ENCODE assay signal across 23 cellular contexts in the genomic region with DNA sequence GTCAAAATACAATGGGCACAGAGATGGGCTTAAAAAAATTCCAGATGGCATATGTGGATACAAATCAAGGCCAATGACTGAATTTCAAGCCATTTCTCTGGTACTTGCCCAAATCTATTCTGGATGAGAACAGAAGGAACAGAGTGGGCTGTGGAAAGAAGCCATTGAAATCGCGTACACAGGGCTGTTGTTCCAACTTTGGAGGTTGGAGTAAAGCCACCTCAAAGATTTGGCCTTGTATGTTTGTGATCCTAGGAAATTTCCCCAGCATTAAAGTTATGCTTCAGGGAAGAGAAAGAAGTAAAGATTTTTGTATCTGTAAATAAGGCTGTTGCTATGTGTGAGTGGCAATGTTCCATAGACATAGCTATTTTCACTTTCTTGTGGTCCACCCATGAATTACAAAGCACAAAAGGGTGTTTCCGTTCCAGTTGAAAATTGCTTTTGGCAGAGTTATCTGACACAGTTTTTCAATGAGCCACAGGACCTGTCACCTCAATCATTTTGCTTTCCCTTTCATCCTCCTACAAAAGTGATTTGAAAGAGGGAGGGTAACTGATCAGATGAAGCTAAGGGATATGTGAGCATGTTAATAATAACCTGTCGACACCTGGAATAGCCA.
DNase-seq lines count a peak whose midpoint lies in the region; TF ChIP-seq lines count a peak whose summit lies in the region.
"Had no signal": no experiment of that assay in that cellular context is flagged by ENCODE, and none has a peak within 500 bp of the region (broad histone marks: within the 10 kb centered on the region; RNA-seq: fewer than 3 reads in every experiment).

No MANE protein-coding gene starts in this region.

- no peak overlapping the region for H3K4me3 ChIP-seq in breast epithelium
- H3K4me3 ChIP-seq in mammary epithelial cell (replicated peaks in 1 of 3; ENCODE audit: insufficient read depth in 1 of 3, low read depth in 2 of 3, low read length in 3 of 3): no peak overlapping the region
- H3K4me3 ChIP-seq in MG63: no peak overlapping the region
- H3K4me3 ChIP-seq in effector memory CD4-positive, alpha-beta T cell (ENCODE audit: insufficient read depth, low read depth, low read length, poor library complexity, severe bottlenecking): no peak overlapping the region

- peaks cover 4% of the 10 kb centered on the region for H3K36me3 Mint-ChIP-seq in endothelial cell (ENCODE audit: low read depth, unreplicated experiment)
- H3K36me3 Mint-ChIP-seq: CD8-positive, alpha-beta memory T cell had no signal

- no peak overlapping the region for H3K27ac Mint-ChIP-seq in endothelial cell (ENCODE audit: unreplicated experiment)
- H3K27ac Mint-ChIP-seq: CD8-positive, alpha-beta memory T cell had no signal

- in situ Hi-C loops in mammary epithelial cell (cut with MboI; ENCODE audit: low sequenced_read_pairs in 2 of 2): no loop called here

- TF ChIP-seq POLR2A in breast epithelium (IDR thresholded peaks at IDR 0.05): no peak

- H3K27ac ChIP-seq in breast epithelium (peak overlapping the region; percentile 63 to 68), mammary epithelial cell (ENCODE audit: insufficient read depth, low read depth, low read length) (no peak overlapping the region)
- no peak overlapping the region for H3K27ac ChIP-seq in effector memory CD4-positive, alpha-beta T cell (ENCODE audit: insufficient read depth, low read length, poor library complexity, severe bottlenecking)
- H3K27ac ChIP-seq: 22Rv1, C4-2B had no signal

- no peak overlapping the region for H3K4me2 ChIP-seq in mammary epithelial cell (ENCODE audit: insufficient read depth, low read depth, low read length)
- H3K4me2 ChIP-seq: SK-N-SH had no signal

- TF ChIP-seq CTCF in breast epithelium (IDR thresholded peaks at IDR 0.05): no peak
- TF ChIP-seq CTCF in mammary epithelial cell (conservative IDR thresholded peaks at IDR 0.05 in 1 of 2, IDR thresholded peaks at IDR 0.05 in 1 of 2; ENCODE audit: extremely low read depth in 1 of 2, insufficient read depth in 1 of 2, low read depth in 1 of 2, low read length in 2 of 2): no peak
- no peak for TF ChIP-seq CTCF in endothelial cell (IDR thresholded peaks at IDR 0.05; ENCODE audit: unreplicated experiment)

- DNase-seq in breast epithelium (ENCODE audit: low spot score in 2 of 2) (peak in 1 of 2 donors; percentile 20), mammary epithelial cell (no peak), fibroblast of gingiva (ENCODE audit: low read depth) (peak; percentile 41), middle frontal gyrus (ENCODE audit: extremely low spot score, low spot score) (peak; percentile 49), MG63 (no peak), endothelial cell (ENCODE audit: low spot score) (no peak)
- DNase-seq in effector memory CD4-positive, alpha-beta T cell: no peak
- DNase-seq in NK-92 treated with Interleukin-12 subunit alpha and Interleukin-12 subunit beta, amount 100 ng/mL, for 24 hours (lab: John Stamatoyannopoulos, UW): no peak
- DNase-seq: AML-193; Calu3; CD8-positive, alpha-beta memory T cell; GDM1; IMR-90; Kasumi-1; MM.1S; NCI-H1092; NCI-H1436 treated with DMSO at 0.1 percent for 48 hours; NCI-H1930; NCI-H748 treated with DMSO at 0.1 percent for 48 hours; SIG-M5; SK-N-SH had no signal

- CTCF ChIA-PET in mammary epithelial cell (lab: Charles Lee; ENCODE audit: low non-redundant PET): no interaction called here

- 6% methylated on average over 4 of the region's 4 CpGs for WGBS in mammary epithelial cell (ENCODE audit: low coverage, missing lambda C conversion rate)

- H4K20me1 ChIP-seq in mammary epithelial cell (ENCODE audit: insufficient read depth, low read length): no peaks in the 10 kb centered on the region

- H3K9me3 ChIP-seq in breast epithelium (peaks cover 0 to 3% of the 10 kb centered on the region in 2 donors), mammary epithelial cell (replicated peaks; ENCODE audit: insufficient read depth, low read length) (no peaks in the 10 kb centered on the region), MG63 (no peaks in the 10 kb centered on the region)
- H3K9me3 ChIP-seq in effector memory CD4-positive, alpha-beta T cell (ENCODE audit: control insufficient read depth, low read length): no peaks in the 10 kb centered on the region
- H3K9me3 ChIP-seq: SK-N-SH had no signal

- no peak overlapping the region for H2AFZ ChIP-seq in mammary epithelial cell (ENCODE audit: low read depth, low read length)

- H3K4me3 Mint-ChIP-seq in endothelial cell (ENCODE audit: unreplicated experiment): no peak overlapping the region
- H3K4me3 Mint-ChIP-seq: CD8-positive, alpha-beta memory T cell had no signal

- H3K36me3 ChIP-seq in breast epithelium (no peaks in the 10 kb centered on the region), mammary epithelial cell (ENCODE audit: insufficient read depth, low read length) (no peaks in the 10 kb centered on the region), MG63 (no peaks in the 10 kb centered on the region)
- no peaks in the 10 kb centered on the region for H3K36me3 ChIP-seq in effector memory CD4-positive, alpha-beta T cell (ENCODE audit: control insufficient read depth, insufficient read depth, low read length)

- no peaks in the 10 kb centered on the region for H3K4me1 Mint-ChIP-seq in endothelial cell (ENCODE audit: unreplicated experiment)
- H3K4me1 Mint-ChIP-seq: CD8-positive, alpha-beta memory T cell had no signal

- H3K27me3 ChIP-seq in breast epithelium (no peaks in the 10 kb centered on the region), mammary epithelial cell (ENCODE audit: insufficient read depth, low read length) (no peaks in the 10 kb centered on the region), MG63 (no peaks in the 10 kb centered on the region)
- no peaks in the 10 kb centered on the region for H3K27me3 ChIP-seq in effector memory CD4-positive, alpha-beta T cell (replicated peaks; ENCODE audit: control insufficient read depth, insufficient read depth, low read length, poor library complexity, severe bottlenecking)

- dilution Hi-C loops in mammary epithelial cell (cut with HindIII; ENCODE audit: low sequenced_read_pairs): no loop called here

- no peaks in the 10 kb centered on the region for H3K79me2 ChIP-seq in mammary epithelial cell (ENCODE audit: insufficient read depth, low read length)

- no peaks in the 10 kb centered on the region for H3K9me3 Mint-ChIP-seq in endothelial cell (ENCODE audit: unreplicated experiment)

- no peak overlapping the region for H3K9ac ChIP-seq in mammary epithelial cell (ENCODE audit: insufficient read depth, low read length)
- H3K9ac ChIP-seq: SK-N-SH had no signal

- no peaks in the 10 kb centered on the region for H3K27me3 Mint-ChIP-seq in endothelial cell (ENCODE audit: unreplicated experiment)
- H3K27me3 Mint-ChIP-seq: CD8-positive, alpha-beta memory T cell had no signal

- no TSS peak for BruUV-seq in mammary epithelial cell (replicated peaks; lab: Mats Ljungman, UMichigan)

- H3K4me1 ChIP-seq in breast epithelium: no peaks in the 10 kb centered on the region
- H3K4me1 ChIP-seq in mammary epithelial cell (ENCODE audit: insufficient read depth, low read length): no peaks in the 10 kb centered on the region
- no peaks in the 10 kb centered on the region for H3K4me1 ChIP-seq in effector memory CD4-positive, alpha-beta T cell (ENCODE audit: control insufficient read depth, insufficient read depth, low read length, poor library complexity, severe bottlenecking)

- intact Hi-C loops in breast epithelium (cut with DNase I; ENCODE audit: low total_unique reads): no loop called here
- intact Hi-C loops in mammary epithelial cell (cut with micrococcal nuclease): no loop called here

Comparison
In these comparisons a context has a peak if more than half of its experiments do, and no peak if none do; other contexts are left out.
1. H3K27ac ChIP-seq: peak in breast epithelium (2 of 2); none in mammary epithelial cell (single experiment) and effector memory CD4-positive, alpha-beta T cell (single experiment).
2. DNase-seq: peak in fibroblast of gingiva (single experiment) and middle frontal gyrus (single experiment); none in mammary epithelial cell (single experiment), MG63 (single experiment), effector memory CD4-positive, alpha-beta T cell (0 of 3), NK-92 treated with Interleukin-12 subunit alpha and Interleukin-12 subunit beta, amount 100 ng/mL, for 24 hours (single experiment) and endothelial cell (single experiment).